ENCODE assay signal across 9 cellular contexts in genomic region chr5:37836173-37837100, GRCh38. TPM values are rescaled to one million over a fixed set of nuclear protein-coding genes. Genes with fewer than 3 reads are reported as not detected.
A peak's percentile ranks its signal among the peaks of the same experiment; 100 is the strongest.
DNase-seq lines count a peak whose midpoint lies in the region; TF ChIP-seq lines count a peak whose summit lies in the region.
"Had no signal": no experiment of that assay in that cellular context is flagged by ENCODE, and none has a peak within 500 bp of the region (broad histone marks: within the 10 kb centered on the region; RNA-seq: fewer than 3 reads in every experiment).

No MANE protein-coding gene starts in this region.

- TF ChIP-seq POLR2A in erythroblast (IDR thresholded peaks at IDR 0.05; ENCODE audit: low read length) = no peak

- H3K36me3 ChIP-seq in stomach smooth muscle (ENCODE audit: control insufficient read depth in 2 of 2, insufficient read depth in 2 of 2, low read length in 2 of 2) = no peaks in the 10 kb centered on the region

- peak overlapping the region; percentile 13 to 78 for H3K9ac ChIP-seq in stomach smooth muscle (ENCODE audit: low read length in 2 of 2)

- peaks cover 79% of the 10 kb centered on the region for H3K4me1 ChIP-seq in stomach smooth muscle (ENCODE audit: control insufficient read depth, insufficient read depth, low read length)

- no peaks in the 10 kb centered on the region for H3K9me3 ChIP-seq in stomach smooth muscle (ENCODE audit: control insufficient read depth in 2 of 2, low read length in 2 of 2)

- H3K27me3 ChIP-seq in stomach smooth muscle (ENCODE audit: control insufficient read depth in 1 of 2, insufficient read depth in 2 of 2, low read length in 2 of 2) = peaks cover 0 to 5% of the 10 kb centered on the region in 2 donors

- DNase-seq in NCI-H524 (lab: John Stamatoyannopoulos, UW) (peak; percentile 67 to 73), NCI-H524 treated with DMSO at 0.1 percent for 48 hours (lab: John Stamatoyannopoulos, UW) (no peak), astrocyte of the hippocampus (ENCODE audit: low read depth, low spot score) (peak; percentile 76), iPS-NIHi11 (ENCODE audit: low spot score) (peak; percentile 59), erythroblast (lab: John Stamatoyannopoulos, UW) (no peak), KG1 (lab: John Stamatoyannopoulos, UW) (no peak), SK-N-DZ (ENCODE audit: low spot score) (no peak)

- peak overlapping the region; percentile 84 for H3K27ac ChIP-seq in stomach smooth muscle (ENCODE audit: low read length)
- H3K27ac ChIP-seq: C4-2B had no signal

- peak overlapping the region; percentile 84 to 87 for H3K4me3 ChIP-seq in stomach smooth muscle (ENCODE audit: low read length in 2 of 2)

RNA-seq across cellular contexts. Expression of gene GDNF, which starts 3.4 kb away (rescaled TPM):
- polyA plus RNA-seq in SK-N-DZ (2014; cell fraction: cytosol; rRNA removed) = not detected in 2 replicates
- polyA plus RNA-seq in SK-N-DZ (2014; cell fraction: nucleus; rRNA removed) = not detected in 2 replicates

Comparison
In these comparisons a context has a peak if more than half of its experiments do, and no peak if none do; other contexts are left out.
1. DNase-seq: peak in NCI-H524 (2 of 2), astrocyte of the hippocampus (single experiment) and iPS-NIHi11 (single experiment); none in NCI-H524 treated with DMSO at 0.1 percent for 48 hours (single experiment), erythroblast (0 of 2), KG1 (single experiment) and SK-N-DZ (single experiment).